In genomic region chr5:80237243-80237642, GRCh38 we compare ENCODE assay signal across 20 cellular contexts. TPM values are rescaled to one million over a fixed set of nuclear protein-coding genes. Genes with fewer than 3 reads are reported as not detected.
DNase-seq lines count a peak whose midpoint lies in the region; ATAC-seq and TF ChIP-seq lines count a peak whose summit lies in the region.
"Had no signal": no experiment of that assay in that cellular context is flagged by ENCODE, and none has a peak within 500 bp of the region (broad histone marks: within the 10 kb centered on the region; RNA-seq: fewer than 3 reads in every experiment).

No MANE protein-coding gene starts in this region.

- peaks cover 88% of the 10 kb centered on the region for H3K4me1 ChIP-seq in BLaER1

- peak overlapping the region; percentile 36 for H3K27ac Mint-ChIP-seq in activated CD4-positive, alpha-beta T cell treated with anti-CD3 and anti-CD28 coated beads, Interleukin-2, amount 10 ng/mL, durations not matched to agents 24 days and 14 days
- peak overlapping the region in 1 of 2 donors; percentile 28 for H3K27ac Mint-ChIP-seq in T-cell
- H3K27ac Mint-ChIP-seq: HFFc6 had no signal

- ATAC-seq in T-cell (replicated peaks in 1 of 4) (no peak), HG02981 (IDR thresholded peaks at IDR 0.05; ENCODE audit: unreplicated experiment) (no peak), esophagus mucosa (no peak)
- ATAC-seq: HepG2 had no signal

- H3K4me1 Mint-ChIP-seq in activated CD4-positive, alpha-beta T cell treated with anti-CD3 and anti-CD28 coated beads, Interleukin-2, amount 10 ng/mL, durations not matched to agents 24 days and 14 days: peaks cover 45% of the 10 kb centered on the region
- H3K4me1 Mint-ChIP-seq in T-cell: peaks cover 85 to 88% (median 88%) of the 10 kb centered on the region in 3 donors

- H3K9me3 ChIP-seq in BLaER1: peaks cover 20% of the 10 kb centered on the region
- H3K9me3 ChIP-seq in SK-N-MC (ENCODE audit: low read depth, low read length): peaks cover 13% of the 10 kb centered on the region

- DNase-seq in activated CD4-positive, alpha-beta T cell treated with anti-CD3 and anti-CD28 coated beads, Interleukin-2, amount 10 ng/mL, durations not matched to agents 24 days and 14 days: no peak
- no peak for DNase-seq in activated CD4-positive, alpha-beta T cell treated with anti-CD3 and anti-CD28 coated beads, Interleukin-2, amount 50 U/mL, for 4 hours
- DNase-seq in SK-N-MC (ENCODE audit: low read depth, low spot score) (no peak), dorsolateral prefrontal cortex (no peak), T-cell (no peak)
- DNase-seq: 8988T, DMS79 treated with DMSO at 0.1 percent for 48 hours, GDM1, GOT3, HFFc6, NCI-H1092 treated with DMSO at 0.1 percent for 48 hours, NCI-H1694 treated with DMSO at 0.1 percent for 48 hours, NCI-H774, PC-9 had no signal

- H3K4me2 ChIP-seq in BLaER1: peak overlapping the region; percentile 93
- H3K4me2 ChIP-seq: KMS-11, PC-9 had no signal

- H3K4me3 ChIP-seq in BLaER1: no peak overlapping the region
- no peak overlapping the region for H3K4me3 ChIP-seq in SK-N-MC
- no peak overlapping the region for H3K4me3 ChIP-seq in dorsolateral prefrontal cortex
- H3K4me3 ChIP-seq: PC-9 had no signal

- H3K9ac ChIP-seq in BLaER1 (no peak overlapping the region), SK-N-MC (ENCODE audit: insufficient read length) (no peak overlapping the region)
- H3K9ac ChIP-seq: KMS-11 had no signal

- H3K36me3 ChIP-seq in BLaER1: peaks cover 57% of the 10 kb centered on the region
- H3K36me3 ChIP-seq in SK-N-MC (ENCODE audit: insufficient read depth, low read length): peaks cover 15% of the 10 kb centered on the region

- TF ChIP-seq CTCF in dorsolateral prefrontal cortex (IDR thresholded peaks at IDR 0.05 in 54 of 56, conservative IDR thresholded peaks at IDR 0.05 in 2 of 56; ENCODE audit: low read depth in 1 of 56, partially characterized antibody in 56 of 56): no peak

- H3K36me3 Mint-ChIP-seq in activated CD4-positive, alpha-beta T cell treated with anti-CD3 and anti-CD28 coated beads, Interleukin-2, amount 10 ng/mL, durations not matched to agents 24 days and 14 days (ENCODE audit: low read depth): peaks cover 57% of the 10 kb centered on the region
- H3K36me3 Mint-ChIP-seq in T-cell: peaks cover 22% of the 10 kb centered on the region

- CTCF ChIA-PET in T-cell (lab: Charles Lee): interaction anchor here in 1 of 2 donors (0.6 kb wide), 2 partner anchors 47 to 146 kb away, joined by 3 to 5 read pairs; no protein-coding TSS in a partner anchor

- intact Hi-C loops in activated CD4-positive, alpha-beta T cell treated with anti-CD3 and anti-CD28 coated beads, Interleukin-2, amount 10 ng/mL, durations not matched to agents 24 days and 14 days (cut with micrococcal nuclease): no loop called here
- intact Hi-C loops in dorsolateral prefrontal cortex (cut with DNase I): loop anchor here in 1 of 2 donors (5.0 kb wide), 1 partner anchor 40 kb away; no protein-coding TSS in a partner anchor

- no peaks in the 10 kb centered on the region for H3K27me3 Mint-ChIP-seq in activated CD4-positive, alpha-beta T cell treated with anti-CD3 and anti-CD28 coated beads, Interleukin-2, amount 10 ng/mL, durations not matched to agents 24 days and 14 days
- no peaks in the 10 kb centered on the region for H3K27me3 Mint-ChIP-seq in T-cell

- H3K27me3 ChIP-seq in BLaER1 (no peaks in the 10 kb centered on the region), dorsolateral prefrontal cortex (no peaks in the 10 kb centered on the region)

- H4K20me1 ChIP-seq in BLaER1: peaks cover 100% of the 10 kb centered on the region

- no peak overlapping the region for H3K4me3 Mint-ChIP-seq in activated CD4-positive, alpha-beta T cell treated with anti-CD3 and anti-CD28 coated beads, Interleukin-2, amount 10 ng/mL, durations not matched to agents 24 days and 14 days
- H3K4me3 Mint-ChIP-seq in T-cell: peak overlapping the region in 1 of 3 donors; percentile 68
- H3K4me3 Mint-ChIP-seq: CD14-positive monocyte, HFFc6 had no signal

- POLR2A ChIA-PET in T-cell (lab: Charles Lee): interaction anchor here (0.6 to 1.1 kb wide), 3 partner anchors 9 to 166 kb away, joined by 3 to 11 read pairs (median 3); no protein-coding TSS in a partner anchor

- H3K27ac ChIP-seq in BLaER1 (peak overlapping the region; percentile 34; the same call in 1 of the 2 replicates), SK-N-MC (peak overlapping the region; percentile 99), dorsolateral prefrontal cortex (peak overlapping the region in 33 of 59 donors; percentile 9 to 94 (median 83))
- H3K27ac ChIP-seq: KMS-11, PC-9 had no signal

- H3K9me3 Mint-ChIP-seq in activated CD4-positive, alpha-beta T cell treated with anti-CD3 and anti-CD28 coated beads, Interleukin-2, amount 10 ng/mL, durations not matched to agents 24 days and 14 days: peaks cover 7% of the 10 kb centered on the region
- H3K9me3 Mint-ChIP-seq in T-cell: peaks cover 2 to 3% (median 3%) of the 10 kb centered on the region in 3 donors

RNA-seq across cellular contexts. Expression of gene SERINC5, which starts 18.6 kb away (rescaled TPM):
- total RNA-seq in activated CD4-positive, alpha-beta T cell treated with anti-CD3 and anti-CD28 coated beads, Interleukin-2, amount 10 ng/mL, durations not matched to agents 24 days and 14 days: 19.2 and 21.3 TPM in 2 replicates
- total RNA-seq in dorsolateral prefrontal cortex: 100 to 1,000 TPM in 2 of 120 experiments, 10 to 100 TPM in 118; 25.0 to 117 (median 44.7) TPM
- 100 to 1,000 TPM; 109 to 170 (median 112) TPM for total RNA-seq in T-cell
- 71.3 TPM for total RNA-seq in esophagus mucosa

Comparison
In these comparisons a context has a peak if more than half of its experiments do, and no peak if none do; other contexts are left out.
1. H3K27ac ChIP-seq: peak in every context shown above with its lines; median percentile 99 in SK-N-MC; 83 in dorsolateral prefrontal cortex; 34 in BLaER1.